Comparison of ENCODE assay signal across 14 cellular contexts in genomic region chr20:9147553-9148024, GRCh38.
DNase-seq lines count a peak whose midpoint lies in the region; TF ChIP-seq lines count a peak whose summit lies in the region.
"Had no signal": no experiment of that assay in that cellular context is flagged by ENCODE, and none has a peak within 500 bp of the region (broad histone marks: within the 10 kb centered on the region; RNA-seq: fewer than 3 reads in every experiment).

No MANE protein-coding gene starts in this region.

- no peak for TF ChIP-seq POLR2A in ovary (IDR thresholded peaks at IDR 0.05)

- no peaks in the 10 kb centered on the region for H3K9me2 ChIP-seq in Karpas-422 (replicated peaks; ENCODE audit: insufficient read depth, low read length)

- H3K36me3 ChIP-seq in ovary = no peaks in the 10 kb centered on the region
- H3K36me3 ChIP-seq in Karpas-422 (ENCODE audit: insufficient read depth, low read length) = no peaks in the 10 kb centered on the region

- no peak overlapping the region for H3K27ac Mint-ChIP-seq in activated CD4-positive, alpha-beta T cell treated with anti-CD3 and anti-CD28 coated beads, Interleukin-2, amount 10 ng/mL, durations not matched to agents 24 days and 14 days
- H3K27ac Mint-ChIP-seq: activated CD4-positive, alpha-beta memory T cell treated with anti-CD3 and anti-CD28 coated beads, Interleukin-2, amount 10 ng/mL, durations not matched to agents 7 days and 5 days; immature natural killer cell; stimulated activated naive CD8-positive, alpha-beta T cell treated with anti-CD3 and anti-CD28 coated beads, Interleukin-15, amount 100 ng/mL, for 72 hours had no signal

- no peak for TF ChIP-seq EP300 in ovary (IDR thresholded peaks at IDR 0.05)

- no peaks in the 10 kb centered on the region for H4K20me1 ChIP-seq in Karpas-422 (ENCODE audit: insufficient read depth, low read depth, low read length)

- H3K9ac ChIP-seq in Karpas-422 (ENCODE audit: low read length) = no peak overlapping the region

- H3K27ac ChIP-seq in ovary (no peak overlapping the region), Karpas-422 (ENCODE audit: low read length) (no peak overlapping the region)

- no peaks in the 10 kb centered on the region for H3K9me3 ChIP-seq in ovary
- peaks cover 3% of the 10 kb centered on the region; the same call in 1 of the 2 replicates for H3K9me3 ChIP-seq in Karpas-422 (ENCODE audit: low read length)

- TF ChIP-seq CTCF in choroid plexus epithelial cell (conservative IDR thresholded peaks at IDR 0.05; ENCODE audit: low read depth, low read length) (no peak), ovary (IDR thresholded peaks at IDR 0.05) (no peak)

- no peaks in the 10 kb centered on the region for H3K27me3 ChIP-seq in ovary
- no peaks in the 10 kb centered on the region for H3K27me3 ChIP-seq in Karpas-422 (ENCODE audit: low read length)

- H3K4me1 ChIP-seq in ovary (ENCODE audit: insufficient read depth) (no peaks in the 10 kb centered on the region), Karpas-422 (ENCODE audit: low read length) (no peaks in the 10 kb centered on the region)

- intact Hi-C loops in activated CD4-positive, alpha-beta T cell treated with anti-CD3 and anti-CD28 coated beads, Interleukin-2, amount 10 ng/mL, durations not matched to agents 24 days and 14 days (cut with micrococcal nuclease) = no loop called here
- intact Hi-C loops in ovary (cut with DNase I) = no loop called here

- H3K27me3 Mint-ChIP-seq in activated CD4-positive, alpha-beta T cell treated with anti-CD3 and anti-CD28 coated beads, Interleukin-2, amount 10 ng/mL, durations not matched to agents 24 days and 14 days = no peaks in the 10 kb centered on the region
- H3K27me3 Mint-ChIP-seq: activated CD4-positive, alpha-beta memory T cell treated with anti-CD3 and anti-CD28 coated beads, Interleukin-2, amount 10 ng/mL, durations not matched to agents 7 days and 5 days; stimulated activated naive CD8-positive, alpha-beta T cell treated with anti-CD3 and anti-CD28 coated beads, Interleukin-15, amount 100 ng/mL, for 72 hours had no signal

- no peaks in the 10 kb centered on the region for H3K9me3 Mint-ChIP-seq in activated CD4-positive, alpha-beta T cell treated with anti-CD3 and anti-CD28 coated beads, Interleukin-2, amount 10 ng/mL, durations not matched to agents 24 days and 14 days

- no peaks in the 10 kb centered on the region for H3K79me2 ChIP-seq in Karpas-422 (ENCODE audit: low read length)

- 85 to 95% (median 91%) methylated on average over 2 of the region's 2 CpGs for WGBS in ovary, 3 donors

- no peaks in the 10 kb centered on the region for H3K36me3 Mint-ChIP-seq in activated CD4-positive, alpha-beta T cell treated with anti-CD3 and anti-CD28 coated beads, Interleukin-2, amount 10 ng/mL, durations not matched to agents 24 days and 14 days (ENCODE audit: low read depth)

- H3K4me1 Mint-ChIP-seq in activated CD4-positive, alpha-beta T cell treated with anti-CD3 and anti-CD28 coated beads, Interleukin-2, amount 10 ng/mL, durations not matched to agents 24 days and 14 days = no peaks in the 10 kb centered on the region
- H3K4me1 Mint-ChIP-seq: activated CD4-positive, alpha-beta memory T cell treated with anti-CD3 and anti-CD28 coated beads, Interleukin-2, amount 10 ng/mL, durations not matched to agents 7 days and 5 days; immature natural killer cell; stimulated activated naive CD8-positive, alpha-beta T cell treated with anti-CD3 and anti-CD28 coated beads, Interleukin-15, amount 100 ng/mL, for 72 hours had no signal

- no peak overlapping the region for H2AFZ ChIP-seq in Karpas-422 (ENCODE audit: low read length)

- no peak overlapping the region for H3K4me3 Mint-ChIP-seq in activated CD4-positive, alpha-beta T cell treated with anti-CD3 and anti-CD28 coated beads, Interleukin-2, amount 10 ng/mL, durations not matched to agents 24 days and 14 days
- H3K4me3 Mint-ChIP-seq: activated CD4-positive, alpha-beta memory T cell treated with anti-CD3 and anti-CD28 coated beads, Interleukin-2, amount 10 ng/mL, durations not matched to agents 7 days and 5 days; immature natural killer cell; stimulated activated naive CD8-positive, alpha-beta T cell treated with anti-CD3 and anti-CD28 coated beads, Interleukin-15, amount 100 ng/mL, for 72 hours had no signal

- H3K4me2 ChIP-seq in Karpas-422 (ENCODE audit: low read depth, low read length, poor library complexity, severe bottlenecking) = no peak overlapping the region

- H3K4me3 ChIP-seq in choroid plexus epithelial cell (ENCODE audit: low read depth, low read length) (no peak overlapping the region), ovary (no peak overlapping the region), Karpas-422 (ENCODE audit: low read length) (no peak overlapping the region)

- peak; percentile 35 for DNase-seq in GM03348 (ENCODE audit: low spot score)
- DNase-seq in NCI-H69 (lab: John Stamatoyannopoulos, UW) = peak; percentile 25
- peak; percentile 39 for DNase-seq in choroid plexus epithelial cell (ENCODE audit: low read depth)
- DNase-seq in myocyte (ENCODE audit: low read depth) = peak; percentile 24
- no peak for DNase-seq in activated CD4-positive, alpha-beta T cell treated with anti-CD3 and anti-CD28 coated beads, Interleukin-2, amount 10 ng/mL, durations not matched to agents 24 days and 14 days
- no peak for DNase-seq in ovary
- DNase-seq in Karpas-422 = no peak
- DNase-seq in SHP77 treated with DMSO at 0.1 percent for 48 hours (lab: John Stamatoyannopoulos, UW) = no peak
- DNase-seq: activated CD4-positive, alpha-beta memory T cell treated with anti-CD3 and anti-CD28 coated beads, Interleukin-2, amount 10 ng/mL, durations not matched to agents 7 days and 5 days; activated effector memory CD4-positive, alpha-beta T cell treated with Interleukin-2 at 50 U/mL for 16 hours; caudate nucleus; immature natural killer cell; stimulated activated naive CD8-positive, alpha-beta T cell treated with anti-CD3 and anti-CD28 coated beads, Interleukin-15, amount 100 ng/mL, for 72 hours; T-helper 2 cell had no signal

Comparison
In these comparisons a context has a peak if more than half of its experiments do, and no peak if none do; other contexts are left out.
1. DNase-seq: peak in GM03348 (single experiment), NCI-H69 (single experiment), choroid plexus epithelial cell (single experiment) and myocyte (single experiment); none in activated CD4-positive, alpha-beta T cell treated with anti-CD3 and anti-CD28 coated beads, Interleukin-2, amount 10 ng/mL, durations not matched to agents 24 days and 14 days (single experiment), ovary (0 of 5), Karpas-422 (single experiment) and SHP77 treated with DMSO at 0.1 percent for 48 hours (single experiment).